In genomic region chr20:62237772-62238568, GRCh38 we compare ENCODE assay signal across 8 cellular contexts. TPM values are rescaled to one million over a fixed set of nuclear protein-coding genes. Genes with fewer than 3 reads are reported as not detected.
DNase-seq lines count a peak whose midpoint lies in the region; ATAC-seq and TF ChIP-seq lines count a peak whose summit lies in the region.

Gene OSBPL2, plus strand, starts transcription at chr20:62238521. Its CDS starts 17,664 bp downstream, at chr20:62256185.

- H3K27ac Mint-ChIP-seq in activated naive CD8-positive, alpha-beta T cell = peak within 1 kb of the TSS; percentile 75
- H3K27ac Mint-ChIP-seq in osteocyte (ENCODE audit: unreplicated experiment) = peak within 1 kb of the TSS; percentile 75

- H3K27me3 ChIP-seq in thymus (ENCODE audit: control insufficient read depth, insufficient read depth) = no peaks in the 10 kb centered on the region

- peaks cover 11% of the 10 kb centered on the region for H3K4me1 ChIP-seq in thymus (ENCODE audit: control insufficient read depth, insufficient read depth, low read length)

- H3K36me3 ChIP-seq in thymus (ENCODE audit: control insufficient read depth, insufficient read depth) = peaks cover 12% of the 10 kb centered on the region

- H3K36me3 Mint-ChIP-seq in activated naive CD8-positive, alpha-beta T cell = no peaks in the 10 kb centered on the region
- peaks cover 10% of the 10 kb centered on the region for H3K36me3 Mint-ChIP-seq in osteocyte (ENCODE audit: unreplicated experiment)

- peak within 1 kb of the TSS; percentile 59 for H3K27ac ChIP-seq in thymus (ENCODE audit: low read depth)

- no peaks in the 10 kb centered on the region for H3K9me3 Mint-ChIP-seq in activated naive CD8-positive, alpha-beta T cell (ENCODE audit: low read depth)
- H3K9me3 Mint-ChIP-seq in osteocyte (ENCODE audit: unreplicated experiment) = no peaks in the 10 kb centered on the region

- peak; percentile 98 for ATAC-seq in HG02623 (IDR thresholded peaks at IDR 0.05; ENCODE audit: unreplicated experiment)

- H3K4me1 Mint-ChIP-seq in activated naive CD8-positive, alpha-beta T cell (ENCODE audit: low read depth) = peaks cover 38% of the 10 kb centered on the region
- peaks cover 31% of the 10 kb centered on the region for H3K4me1 Mint-ChIP-seq in osteocyte (ENCODE audit: unreplicated experiment)

- DNase-seq in NCI-H1105 (lab: John Stamatoyannopoulos, UW) (peak; percentile 96), SKM-1 treated with dmso at 0.1 percent for 144 hours (lab: John Stamatoyannopoulos, UW; ENCODE audit: unreplicated experiment) (peak; percentile 94), glomerular visceral epithelial cell (ENCODE audit: extremely low spot score) (peak; percentile 100), osteocyte (ENCODE audit: extremely low spot score, unreplicated experiment) (peak; percentile 100)

- peak within 1 kb of the TSS; percentile 86 for H3K4me3 Mint-ChIP-seq in activated naive CD8-positive, alpha-beta T cell
- peak within 1 kb of the TSS; percentile 87 for H3K4me3 Mint-ChIP-seq in osteocyte (ENCODE audit: unreplicated experiment)

- peaks cover 1% of the 10 kb centered on the region for H3K9me3 ChIP-seq in thymus (ENCODE audit: control insufficient read depth)

- H3K27me3 Mint-ChIP-seq in activated naive CD8-positive, alpha-beta T cell = peaks cover 3% of the 10 kb centered on the region
- H3K27me3 Mint-ChIP-seq in osteocyte (ENCODE audit: unreplicated experiment) = no peaks in the 10 kb centered on the region

- peak within 1 kb of the TSS; percentile 74 for H3K4me3 ChIP-seq in GM08714 (ENCODE audit: low read length)
- peak within 1 kb of the TSS; percentile 89 for H3K4me3 ChIP-seq in thymus (ENCODE audit: low read length)

- no peak for TF ChIP-seq CTCF in osteocyte (IDR thresholded peaks at IDR 0.05)

- WGBS in thymus = 1% methylated on average over 55 of the region's 55 CpGs

RNA-seq across cellular contexts. Expression of gene OSBPL2, which starts in this region (rescaled TPM):
- total RNA-seq in osteocyte = 46.3 and 50.9 TPM in 2 replicates
- 27.4 TPM for polyA plus RNA-seq in thymus

Comparison
In these comparisons a context has a peak if more than half of its experiments do, and no peak if none do; other contexts are left out.
1. Peak in every context shown above with its lines: DNase-seq, ATAC-seq, H3K4me3 ChIP-seq and H3K27ac ChIP-seq.